Comparison of ENCODE assay signal across 9 cellular contexts in the genomic region with DNA sequence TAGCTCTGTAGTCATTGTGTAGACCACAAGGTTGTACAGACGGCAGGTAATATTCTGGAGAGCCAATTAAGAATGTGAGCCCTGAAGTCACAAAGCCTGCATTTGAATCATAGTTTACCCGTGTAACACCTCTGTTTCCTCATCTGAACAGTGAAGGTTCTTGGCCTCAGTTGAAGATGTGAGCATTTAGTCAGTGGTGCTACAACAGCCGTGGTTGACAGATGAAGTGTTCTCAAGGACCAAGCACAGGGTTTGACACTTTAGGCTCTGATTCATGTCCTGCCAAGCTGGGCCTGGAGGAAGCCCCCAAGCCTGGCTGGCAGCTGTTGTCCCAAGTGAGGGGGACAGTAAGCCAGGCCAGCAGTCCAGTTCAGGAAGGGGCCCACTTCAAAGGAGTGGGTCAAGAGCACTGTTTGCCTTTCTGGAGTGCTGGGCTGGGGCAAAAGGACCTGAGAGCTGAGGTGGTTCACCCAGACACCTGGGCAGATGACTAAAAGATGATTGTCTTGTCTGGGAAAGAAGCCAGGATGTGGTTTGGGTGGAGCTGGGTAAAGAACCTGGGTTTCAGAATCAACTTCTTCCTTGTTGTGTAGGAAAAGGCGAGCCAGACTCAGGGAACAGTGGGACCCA. TPM values are rescaled to one million over a fixed set of nuclear protein-coding genes. Genes with fewer than 3 reads are reported as not detected.
DNase-seq lines count a peak whose midpoint lies in the region; ATAC-seq, FAIRE-seq and TF ChIP-seq lines count a peak whose summit lies in the region.
"Had no signal": no experiment of that assay in that cellular context is flagged by ENCODE, and none has a peak within 500 bp of the region (broad histone marks: within the 10 kb centered on the region; RNA-seq: fewer than 3 reads in every experiment).

No MANE protein-coding gene starts in this region.

- peaks cover 5 to 7% of the 10 kb centered on the region in 2 donors for H3K36me3 Mint-ChIP-seq in activated naive CD4-positive, alpha-beta T cell treated with anti-CD3 and anti-CD28 coated beads, Interleukin-2, amount 50 U/mL, for 72 hours
- H3K36me3 Mint-ChIP-seq in naive thymus-derived CD8-positive, alpha-beta T cell, result peaks cover 0 to 4% (median 1%) of the 10 kb centered on the region in 3 donors
- H3K36me3 Mint-ChIP-seq in endodermal cell (ENCODE audit: low read depth), result peaks cover 35% of the 10 kb centered on the region

- POLR2A ChIA-PET in naive thymus-derived CD8-positive, alpha-beta T cell (lab: Charles Lee), result interaction anchor here (0.8 to 1.5 kb wide), 4 partner anchors 28 to 74 kb away, joined by 4 to 6 read pairs (median 4); partner anchors contain the start of gene CNOT8

- H3K27me3 ChIP-seq in endodermal cell (ENCODE audit: control insufficient read depth, insufficient read depth, low read length, poor library complexity, severe bottlenecking), result no peaks in the 10 kb centered on the region

- H3K27ac ChIP-seq in caudate nucleus (ENCODE audit: low read depth, low read length) (no peak overlapping the region), endodermal cell (ENCODE audit: low read depth, low read length) (no peak overlapping the region)

- H3K9me3 ChIP-seq in endodermal cell (ENCODE audit: control insufficient read depth, low read length), result no peaks in the 10 kb centered on the region

- no peak for FAIRE-seq in RCC 7860 (lab: Jason Lieb, UNC)

- no peak overlapping the region for H3K9ac ChIP-seq in endodermal cell (ENCODE audit: extremely low read depth, low read length, poor library complexity, severe bottlenecking)

- DNase-seq in DMS79 treated with DMSO at 0.1 percent for 48 hours (lab: John Stamatoyannopoulos, UW) (peak; percentile 36), RCC 7860 (ENCODE audit: low spot score) (peak; percentile 26), caudate nucleus (lab: John Stamatoyannopoulos, UW) (no peak), endodermal cell (no peak)
- peak; percentile 19 to 68 for DNase-seq in activated naive CD4-positive, alpha-beta T cell treated with anti-CD3 and anti-CD28 coated beads, Interleukin-2, amount 50 U/mL, for 72 hours (ENCODE audit: low spot score in 2 of 2)
- DNase-seq in naive thymus-derived CD8-positive, alpha-beta T cell, result peak in 3 of 10 donors; percentile 6 to 29 (median 22)
- DNase-seq: H7 had no signal

- H3K27ac Mint-ChIP-seq in activated naive CD4-positive, alpha-beta T cell treated with anti-CD3 and anti-CD28 coated beads, Interleukin-2, amount 50 U/mL, for 72 hours, result peak overlapping the region; percentile 62 to 68
- peak overlapping the region; percentile 84 to 94 (median 88) for H3K27ac Mint-ChIP-seq in naive thymus-derived CD8-positive, alpha-beta T cell
- no peak overlapping the region for H3K27ac Mint-ChIP-seq in endodermal cell

- peak overlapping the region; percentile 14 to 85 (median 69) for H3K4me3 Mint-ChIP-seq in naive thymus-derived CD8-positive, alpha-beta T cell
- H3K4me3 Mint-ChIP-seq in endodermal cell, result no peak overlapping the region

- no peaks in the 10 kb centered on the region for H3K9me3 Mint-ChIP-seq in activated naive CD4-positive, alpha-beta T cell treated with anti-CD3 and anti-CD28 coated beads, Interleukin-2, amount 50 U/mL, for 72 hours
- H3K9me3 Mint-ChIP-seq in naive thymus-derived CD8-positive, alpha-beta T cell, result no peaks in the 10 kb centered on the region
- H3K9me3 Mint-ChIP-seq in endodermal cell, result no peaks in the 10 kb centered on the region

- no peak overlapping the region for H3K4me3 ChIP-seq in endodermal cell (ENCODE audit: low read length)

- peaks cover 17% of the 10 kb centered on the region for H3K4me1 ChIP-seq in endodermal cell (ENCODE audit: control insufficient read depth, insufficient read depth, low read length)

- H3K4me1 Mint-ChIP-seq in naive thymus-derived CD8-positive, alpha-beta T cell, result peaks cover 18 to 41% (median 35%) of the 10 kb centered on the region in 4 donors
- H3K4me1 Mint-ChIP-seq in endodermal cell, result peaks cover 12% of the 10 kb centered on the region

- peaks cover 21% of the 10 kb centered on the region for H3K36me3 ChIP-seq in endodermal cell (ENCODE audit: control insufficient read depth, insufficient read depth, low read length)

- ATAC-seq in activated naive CD4-positive, alpha-beta T cell treated with anti-CD3 and anti-CD28 coated beads, Interleukin-2, amount 50 U/mL, for 72 hours, result peak; percentile 82 to 85
- peak; percentile 65 to 68 for ATAC-seq in naive thymus-derived CD8-positive, alpha-beta T cell
- ATAC-seq in GM21619 (IDR thresholded peaks at IDR 0.05; ENCODE audit: unreplicated experiment), result no peak
- ATAC-seq in GM19035 (IDR thresholded peaks at IDR 0.05; ENCODE audit: unreplicated experiment), result no peak

- H3K27me3 Mint-ChIP-seq in naive thymus-derived CD8-positive, alpha-beta T cell, result no peaks in the 10 kb centered on the region
- H3K27me3 Mint-ChIP-seq in endodermal cell (ENCODE audit: insufficient read depth), result no peaks in the 10 kb centered on the region

- TF ChIP-seq CTCF in endodermal cell (conservative IDR thresholded peaks at IDR 0.05), result no peak

- WGBS in endodermal cell (ENCODE audit: insufficient coverage in 1 of 2, insufficient read length in 1 of 2), 2 experiments, result 94 to 95% methylated on average over 4 of the region's 4 CpGs

RNA-seq across cellular contexts. Expression of gene FAXDC2, which starts 20.7 kb away (rescaled TPM):
- total RNA-seq in activated naive CD4-positive, alpha-beta T cell treated with anti-CD3 and anti-CD28 coated beads, Interleukin-2, amount 50 U/mL, for 72 hours, result under 1 TPM in 1 of 2 donors, not detected in 1; 0.57 TPM
- total RNA-seq in naive thymus-derived CD8-positive, alpha-beta T cell, result under 1 TPM; 0.22 to 0.86 TPM
- polyA plus RNA-seq in naive thymus-derived CD8-positive, alpha-beta T cell, result under 1 TPM in 2 of 3 donors, not detected in 1; 0.34 to 0.67 TPM
- 1 to 10 TPM; 2.3 to 6.2 TPM for total RNA-seq in endodermal cell
- 12.0 TPM for polyA plus RNA-seq in endodermal cell (2013, experiment 1 of 2)
- polyA plus RNA-seq in endodermal cell (2013, experiment 2 of 2), result 10.4 TPM

RNA-seq across cellular contexts. Expression of gene CNOT8, which starts 28.7 kb away (rescaled TPM):
- 10 to 100 TPM; 76.4 to 92.3 TPM for total RNA-seq in activated naive CD4-positive, alpha-beta T cell treated with anti-CD3 and anti-CD28 coated beads, Interleukin-2, amount 50 U/mL, for 72 hours
- total RNA-seq in naive thymus-derived CD8-positive, alpha-beta T cell, result 100 to 1,000 TPM; 112 to 116 TPM
- 100 to 1,000 TPM; 134 to 157 (median 153) TPM for polyA plus RNA-seq in naive thymus-derived CD8-positive, alpha-beta T cell
- total RNA-seq in endodermal cell, result 10 to 100 TPM; 44.6 to 48.8 TPM
- 71.1 TPM for polyA plus RNA-seq in endodermal cell (2013, experiment 1 of 2)
- 71.0 TPM for polyA plus RNA-seq in endodermal cell (2013, experiment 2 of 2)

Comparison
In these comparisons a context has a peak if more than half of its experiments do, and no peak if none do; other contexts are left out.
1. DNase-seq: peak in DMS79 treated with DMSO at 0.1 percent for 48 hours (single experiment), RCC 7860 (single experiment) and activated naive CD4-positive, alpha-beta T cell treated with anti-CD3 and anti-CD28 coated beads, Interleukin-2, amount 50 U/mL, for 72 hours (2 of 2); none in caudate nucleus (0 of 61) and endodermal cell (single experiment).
2. ATAC-seq: peak in activated naive CD4-positive, alpha-beta T cell treated with anti-CD3 and anti-CD28 coated beads, Interleukin-2, amount 50 U/mL, for 72 hours (2 of 2) and naive thymus-derived CD8-positive, alpha-beta T cell (2 of 2); none in GM21619 (single experiment) and GM19035 (single experiment).